In genomic region chr2:126914811-126915500, GRCh38 we compare ENCODE assay signal across 14 cellular contexts. TPM values are rescaled to one million over a fixed set of nuclear protein-coding genes. Genes with fewer than 3 reads are reported as not detected.
"Had no signal": no experiment of that assay in that cellular context is flagged by ENCODE, and none has a peak within 500 bp of the region (broad histone marks: within the 10 kb centered on the region; RNA-seq: fewer than 3 reads in every experiment).

No MANE protein-coding gene starts in this region.

- H3K36me3 Mint-ChIP-seq: activated naive CD8-positive, alpha-beta T cell treated with anti-CD3 and anti-CD28 coated beads, Interleukin-2, amount 10 ng/mL, durations not matched to agents 7 days and 5 days had no signal

- H3K27ac Mint-ChIP-seq: activated naive CD8-positive, alpha-beta T cell treated with anti-CD3 and anti-CD28 coated beads, Interleukin-2, amount 10 ng/mL, durations not matched to agents 7 days and 5 days; stimulated activated naive CD8-positive, alpha-beta T cell treated with anti-CD3 and anti-CD28 coated beads, Interleukin-15, Interleukin-2, amounts not matched to agents 100 ng/mL and 50 ng/mL, for 24 hours had no signal

- H3K9me3 Mint-ChIP-seq: activated naive CD8-positive, alpha-beta T cell treated with anti-CD3 and anti-CD28 coated beads, Interleukin-2, amount 10 ng/mL, durations not matched to agents 7 days and 5 days; activated T-cell treated with anti-CD3 and anti-CD28 coated beads, Interleukin-2, amount 50 U/mL, for 4 hours had no signal

- H3K27me3 Mint-ChIP-seq: stimulated activated naive CD8-positive, alpha-beta T cell treated with anti-CD3 and anti-CD28 coated beads, Interleukin-15, Interleukin-2, amounts not matched to agents 100 ng/mL and 50 ng/mL, for 24 hours had no signal

- DNase-seq: activated CD4-positive, alpha-beta T cell treated with anti-CD3 and anti-CD28 coated beads, Interleukin-2, amount 50 U/mL, for 1 hour; activated naive CD8-positive, alpha-beta T cell treated with anti-CD3 and anti-CD28 coated beads, Interleukin-2, amount 10 ng/mL, durations not matched to agents 7 days and 5 days; activated T-cell treated with anti-CD3 and anti-CD28 coated beads, Interleukin-2, amount 50 U/mL, for 4 hours; kidney glomerular epithelial cell; stimulated activated CD4-positive, alpha-beta T cell treated with anti-CD3 and anti-CD28 coated beads, Interleukin-2, amount 100 ng/mL, for 48 hours had no signal

- H3K4me3 Mint-ChIP-seq: activated naive CD8-positive, alpha-beta T cell treated with anti-CD3 and anti-CD28 coated beads, Interleukin-2, amount 10 ng/mL, durations not matched to agents 7 days and 5 days; activated T-cell treated with anti-CD3 and anti-CD28 coated beads, Interleukin-2, amount 50 U/mL, for 4 hours; stimulated activated naive CD8-positive, alpha-beta T cell treated with anti-CD3 and anti-CD28 coated beads, Interleukin-15, Interleukin-2, amounts not matched to agents 100 ng/mL and 50 ng/mL, for 24 hours had no signal

- H3K4me1 Mint-ChIP-seq: activated naive CD8-positive, alpha-beta T cell treated with anti-CD3 and anti-CD28 coated beads, Interleukin-2, amount 10 ng/mL, durations not matched to agents 7 days and 5 days had no signal

RNA-seq across cellular contexts. Expression of gene TEX51, which starts 16.3 kb away (rescaled TPM):
- total RNA-seq: activated naive CD8-positive, alpha-beta T cell treated with anti-CD3 and anti-CD28 coated beads, Interleukin-2, amount 10 ng/mL, durations not matched to agents 7 days and 5 days; activated T-cell treated with anti-CD3 and anti-CD28 coated beads, Interleukin-2, amount 50 U/mL, for 4 hours; fibroblast of lung; gastroesophageal sphincter; lower leg skin; myocyte; sciatic nerve; T-helper 2 cell treated with Interferon-gamma antibody and Interleukin-4, amounts not matched to agents 100 ng/mL and 5 ng/mL, for 36 hours; temporal lobe; urinary bladder had no signal
